22 cellular contexts compared by ENCODE assay signal in the genomic region with DNA sequence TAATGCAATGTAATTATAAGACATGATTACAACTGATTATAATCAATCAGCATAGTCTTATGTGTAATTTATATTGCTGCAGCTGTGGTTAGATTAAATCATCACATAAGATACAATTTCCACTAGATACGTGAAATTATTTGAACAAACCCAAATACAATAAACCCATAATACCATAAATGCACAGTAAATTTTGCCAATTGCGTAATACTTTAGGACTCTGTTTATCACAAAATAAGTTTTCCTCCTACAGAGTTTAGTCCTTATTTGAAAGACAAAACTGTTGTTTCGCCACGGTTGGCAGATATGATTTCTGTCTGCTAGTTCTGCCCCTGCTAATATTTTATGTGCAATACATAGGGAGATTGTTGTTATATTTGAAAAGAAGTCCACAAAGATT.
"Had no signal": no experiment of that assay in that cellular context is flagged by ENCODE, and none has a peak within 500 bp of the region (broad histone marks: within the 10 kb centered on the region; RNA-seq: fewer than 3 reads in every experiment).

No MANE protein-coding gene starts in this region.

- H3K9me3 ChIP-seq: MG63 had no signal

- H3K27ac ChIP-seq: RWPE1 had no signal

- H3K4me3 ChIP-seq: MG63 had no signal

- DNase-seq: Karpas-422; KG1; MG63; NCI-H1092 treated with DMSO at 0.1 percent for 48 hours; NCI-H1436; NCI-H187; NCI-H2029; NCI-H2081 treated with DMSO at 0.1 percent for 48 hours; NCI-H2171; NCI-H226; NCI-H446; NCI-H510A; NCI-H524 treated with DMSO at 0.1 percent for 48 hours; NCI-H69; NCI-H774; NK-92 treated with Interleukin-12 subunit alpha and Interleukin-12 subunit beta, amount 100 ng/mL, for 24 hours; PC-3; SHP77; SW 1271; T-cell had no signal

- ATAC-seq: Panc1, PC-3, T-cell had no signal

- H3K36me3 ChIP-seq: MG63 had no signal

- H3K27me3 ChIP-seq: MG63 had no signal
